In genomic region chr1:31943546-31944184, GRCh38 we compare ENCODE assay signal across 8 cellular contexts. TPM values are rescaled to one million over a fixed set of nuclear protein-coding genes. Genes with fewer than 3 reads are reported as not detected.
DNase-seq lines count a peak whose midpoint lies in the region; ATAC-seq, FAIRE-seq and TF ChIP-seq lines count a peak whose summit lies in the region.

No MANE protein-coding gene starts in this region.

- H3K9me2 ChIP-seq in Loucy (replicated peaks; ENCODE audit: low read depth, low read length) = no peaks in the 10 kb centered on the region

- H3K27ac ChIP-seq in colonic mucosa = peak overlapping the region; percentile 99
- H3K27ac ChIP-seq in ovary = peak overlapping the region in 1 of 2 donors; percentile 96

- peak overlapping the region; percentile 72 for H3K9ac ChIP-seq in Loucy (ENCODE audit: low read depth, low read length, poor library complexity, severe bottlenecking)
- peak overlapping the region in 1 of 2 donors; percentile 84 for H3K9ac ChIP-seq in colonic mucosa (ENCODE audit: low read depth in 2 of 2, low read length in 2 of 2)

- no peak for TF ChIP-seq POLR2A in ovary (IDR thresholded peaks at IDR 0.05)

- H3K27me3 ChIP-seq in Loucy (ENCODE audit: insufficient read depth, low read length, poor library complexity, severe bottlenecking) = no peaks in the 10 kb centered on the region
- no peaks in the 10 kb centered on the region for H3K27me3 ChIP-seq in colonic mucosa
- no peaks in the 10 kb centered on the region for H3K27me3 ChIP-seq in ovary

- WGBS in ovary, 3 donors = 77 to 82% (median 80%) methylated on average over 3 of the region's 3 CpGs

- H3K36me3 ChIP-seq in Loucy (ENCODE audit: insufficient read depth, low read length) (no peaks in the 10 kb centered on the region), colonic mucosa (no peaks in the 10 kb centered on the region), ovary (no peaks in the 10 kb centered on the region)

- no peak for FAIRE-seq in HTR-8/SVneo (lab: Jason Lieb, UNC)

- H3K9me3 ChIP-seq in Loucy (ENCODE audit: insufficient read depth, low read depth, low read length) (no peaks in the 10 kb centered on the region), colonic mucosa (no peaks in the 10 kb centered on the region), ovary (no peaks in the 10 kb centered on the region)

- peak overlapping the region; percentile 86 for H3K4me2 ChIP-seq in Loucy (ENCODE audit: low read depth, low read length, poor library complexity, severe bottlenecking)

- H3K4me3 ChIP-seq in Loucy (ENCODE audit: low read length, poor library complexity, severe bottlenecking) = peak overlapping the region; percentile 71
- H3K4me3 ChIP-seq in colonic mucosa = peak overlapping the region; percentile 36
- peak overlapping the region; percentile 51 for H3K4me3 ChIP-seq in ovary

- H3F3A ChIP-seq in Loucy (ENCODE audit: low read depth) = peaks cover 17% of the 10 kb centered on the region; the same call in 1 of the 2 replicates

- no peaks in the 10 kb centered on the region for H4K20me1 ChIP-seq in Loucy (ENCODE audit: insufficient read depth, low read length, poor library complexity, severe bottlenecking)

- intact Hi-C loops in colonic mucosa (cut with DNase I) (no loop called here), ovary (cut with DNase I) (no loop called here)

- no peak for TF ChIP-seq EP300 in ovary (IDR thresholded peaks at IDR 0.05)

- peaks cover 3% of the 10 kb centered on the region; the same call in 1 of the 2 replicates for H3K79me2 ChIP-seq in Loucy (ENCODE audit: insufficient read depth, low read length)

- H2AFZ ChIP-seq in Loucy (ENCODE audit: low read length) = peak overlapping the region; percentile 19; the same call in 1 of the 2 replicates

- DNase-seq in GF-D8 (lab: John Stamatoyannopoulos, UW) = peak; percentile 45
- no peak for DNase-seq in colonic mucosa
- DNase-seq in ovary = peak in 1 of 5 donors; percentile 11
- DNase-seq in HTR-8/SVneo (ENCODE audit: insufficient read length, low spot score) = no peak
- no peak for DNase-seq in SW 1271 (lab: John Stamatoyannopoulos, UW)
- DNase-seq in DMS 273 (lab: John Stamatoyannopoulos, UW; ENCODE audit: unreplicated experiment) = no peak

- no peak for ATAC-seq in GM21515 (IDR thresholded peaks at IDR 0.05; ENCODE audit: unreplicated experiment)

- TF ChIP-seq CTCF in Loucy (conservative IDR thresholded peaks at IDR 0.05; ENCODE audit: low read length) (no peak), colonic mucosa (IDR thresholded peaks at IDR 0.05) (no peak), ovary (IDR thresholded peaks at IDR 0.05) (no peak)

- peaks cover 53% of the 10 kb centered on the region for H3K4me1 ChIP-seq in Loucy (ENCODE audit: insufficient read depth, low read length, poor library complexity, severe bottlenecking)
- H3K4me1 ChIP-seq in colonic mucosa = peaks cover 21% of the 10 kb centered on the region
- no peaks in the 10 kb centered on the region for H3K4me1 ChIP-seq in ovary (ENCODE audit: insufficient read depth)

RNA-seq across cellular contexts. Expression of gene PTP4A2, which starts 5.5 kb away (rescaled TPM):
- total RNA-seq in colonic mucosa (100 to 1,000 TPM; 240 to 332 TPM), ovary (100 to 1,000 TPM; 207 to 366 (median 249) TPM)
- 100 to 1,000 TPM in 1 of 2 donors, 10 to 100 TPM in 1; 92.5 to 246 TPM for polyA plus RNA-seq in ovary
